In the genomic region with DNA sequence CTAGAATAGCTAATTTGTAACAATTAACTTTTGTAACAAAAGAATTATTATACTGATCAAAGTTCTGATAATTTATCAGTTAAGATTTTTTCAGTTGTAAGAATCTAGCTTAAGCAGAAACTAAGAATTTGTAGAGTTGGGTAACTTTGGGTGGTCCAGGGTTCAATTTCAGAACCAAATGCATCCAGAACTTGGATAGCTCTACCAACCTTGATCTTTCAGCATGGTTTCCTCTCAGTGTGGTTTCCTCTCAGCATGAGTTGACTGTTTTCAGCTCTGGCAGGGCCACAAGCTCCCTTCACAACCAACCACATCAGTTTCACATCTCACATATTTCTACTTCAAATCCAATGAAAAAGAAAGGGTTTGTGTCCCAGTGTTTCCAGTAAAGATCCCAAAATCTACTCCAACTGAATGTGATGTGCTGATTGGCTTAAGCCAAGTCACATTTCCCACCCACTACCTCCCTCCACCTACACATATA, we compare ENCODE assay signal across 11 cellular contexts. TPM values are rescaled to one million over a fixed set of nuclear protein-coding genes. Genes with fewer than 3 reads are reported as not detected.
A peak's percentile ranks its signal among the peaks of the same experiment; 100 is the strongest.
DNase-seq lines count a peak whose midpoint lies in the region; ATAC-seq, FAIRE-seq and TF ChIP-seq lines count a peak whose summit lies in the region.
"Had no signal": no experiment of that assay in that cellular context is flagged by ENCODE, and none has a peak within 500 bp of the region (broad histone marks: within the 10 kb centered on the region; RNA-seq: fewer than 3 reads in every experiment).

No MANE protein-coding gene starts in this region.

- no peak overlapping the region for H3K27ac Mint-ChIP-seq in glutamatergic neuron (ENCODE audit: unreplicated experiment)

- H3K27me3 ChIP-seq in small intestine (ENCODE audit: control insufficient read depth in 2 of 2, insufficient read depth in 2 of 2, low read length in 2 of 2), result no peaks in the 10 kb centered on the region
- H3K27me3 ChIP-seq: heart left ventricle, upper lobe of left lung had no signal

- peaks cover 3% of the 10 kb centered on the region for H3K4me1 Mint-ChIP-seq in glutamatergic neuron (ENCODE audit: low read depth, unreplicated experiment)

- no peak overlapping the region for H3K4me3 Mint-ChIP-seq in glutamatergic neuron (ENCODE audit: unreplicated experiment)

- peaks cover 0 to 10% of the 10 kb centered on the region in 2 donors for H3K4me1 ChIP-seq in small intestine (ENCODE audit: control insufficient read depth in 2 of 2, insufficient read depth in 1 of 2, low read depth in 1 of 2, low read length in 1 of 2)

- in situ Hi-C loops in GM13976 (cut with MboI; ENCODE audit: low sequenced_read_pairs, unreplicated experiment), result no loop called here

- no peaks in the 10 kb centered on the region for H3K36me3 ChIP-seq in SK-N-MC (ENCODE audit: insufficient read depth, low read length)
- no peaks in the 10 kb centered on the region for H3K36me3 ChIP-seq in small intestine (ENCODE audit: control insufficient read depth in 2 of 2, insufficient read depth in 2 of 2, low read length in 2 of 2)
- H3K36me3 ChIP-seq: heart left ventricle, upper lobe of left lung had no signal

- ATAC-seq in HG03432 (IDR thresholded peaks at IDR 0.05; ENCODE audit: unreplicated experiment), result no peak
- ATAC-seq: heart left ventricle, K562, right cardiac atrium had no signal

- no peak for FAIRE-seq in small intestine (lab: Jason Lieb, UNC)
- FAIRE-seq: K562 had no signal

- H3K9me3 Mint-ChIP-seq in glutamatergic neuron (ENCODE audit: unreplicated experiment), result no peaks in the 10 kb centered on the region

- H3K9me3 ChIP-seq in SK-N-MC (ENCODE audit: low read depth, low read length), result no peaks in the 10 kb centered on the region
- no peaks in the 10 kb centered on the region for H3K9me3 ChIP-seq in small intestine (ENCODE audit: control insufficient read depth, low read depth)
- H3K9me3 ChIP-seq: heart left ventricle, upper lobe of left lung had no signal

- H3K27ac ChIP-seq in SK-N-MC (peak overlapping the region; percentile 97), small intestine (ENCODE audit: low read depth in 1 of 2, low read length in 1 of 2) (no peak overlapping the region)

- DNase-seq in CD1c-positive myeloid dendritic cell (ENCODE audit: extremely low spot score) (peak; percentile 14), GM13976 (ENCODE audit: low spot score) (no peak), SK-N-MC (ENCODE audit: low read depth, low spot score) (no peak), glutamatergic neuron (no peak), small intestine (no peak)
- DNase-seq in stimulated activated naive CD4-positive, alpha-beta T cell treated with Interleukin-2 at 50 U/mL for 16 hours (lab: John Stamatoyannopoulos, UW), result no peak
- DNase-seq: heart left ventricle, upper lobe of left lung had no signal

- peak overlapping the region; percentile 47 for H3K9ac ChIP-seq in SK-N-MC (ENCODE audit: insufficient read length)

- TF ChIP-seq CTCF in GM13976 (IDR thresholded peaks at IDR 0.05; ENCODE audit: borderline replicate concordance, control extremely low read depth, extremely low read depth, insufficient read depth, missing control alignments) (peak; percentile 0), glutamatergic neuron (IDR thresholded peaks at IDR 0.05; ENCODE audit: partially characterized antibody, unreplicated experiment) (peak; percentile 31)

- H3K27me3 Mint-ChIP-seq in glutamatergic neuron (ENCODE audit: unreplicated experiment), result peaks cover 10% of the 10 kb centered on the region

- H3K4me3 ChIP-seq in SK-N-MC (peak overlapping the region; percentile 2; the same call in 1 of the 2 replicates), small intestine (ENCODE audit: low read depth in 1 of 2, low read length in 2 of 2) (no peak overlapping the region)
- H3K4me3 ChIP-seq: heart left ventricle, K562, upper lobe of left lung had no signal

- H3K36me3 Mint-ChIP-seq in glutamatergic neuron (ENCODE audit: unreplicated experiment), result peaks cover 8% of the 10 kb centered on the region

RNA-seq across cellular contexts. Expression of a gene that starts 3.3 kb away (rescaled TPM):
- total RNA-seq in glutamatergic neuron (ENCODE audit: unreplicated experiment), result 0.69 TPM
- polyA plus RNA-seq in small intestine, result 10 to 100 TPM in 1 of 3 donors, 1 to 10 TPM in 2; 3.4 to 11.3 (median 5.9) TPM

RNA-seq across cellular contexts. Expression of a gene that starts 34.7 kb away (rescaled TPM):
- total RNA-seq in glutamatergic neuron (ENCODE audit: unreplicated experiment), result 4.3 TPM
- polyA plus RNA-seq in small intestine, result 100 to 1,000 TPM in 1 of 3 donors, 10 to 100 TPM in 1, 1 to 10 TPM in 1; 6.5 to 274 (median 60.0) TPM
